16 cellular contexts compared by ENCODE assay signal in the genomic region with DNA sequence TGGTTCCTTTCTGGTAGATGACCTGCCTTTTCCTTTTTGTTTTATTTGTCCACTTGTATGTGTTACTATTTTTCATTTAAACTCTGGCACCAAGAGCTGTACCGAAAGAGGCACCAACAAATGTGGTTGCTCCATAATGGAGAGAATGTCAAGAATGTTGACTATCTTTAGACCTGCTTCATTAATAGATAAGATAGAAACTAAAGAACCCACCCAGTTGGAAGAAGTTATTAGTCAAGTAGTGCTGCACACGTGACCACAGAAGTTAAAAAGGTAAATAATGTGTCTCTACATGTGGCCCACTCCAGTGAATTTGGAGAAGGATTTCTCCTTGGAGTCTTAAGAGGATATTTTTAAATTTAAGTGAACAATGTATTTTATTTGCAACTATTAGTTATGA. TPM values are rescaled to one million over a fixed set of nuclear protein-coding genes. Genes with fewer than 3 reads are reported as not detected.
DNase-seq lines count a peak whose midpoint lies in the region; ATAC-seq, FAIRE-seq and TF ChIP-seq lines count a peak whose summit lies in the region.
"Had no signal": no experiment of that assay in that cellular context is flagged by ENCODE, and none has a peak within 500 bp of the region (broad histone marks: within the 10 kb centered on the region; RNA-seq: fewer than 3 reads in every experiment).

No MANE protein-coding gene starts in this region.

- peaks cover 14% of the 10 kb centered on the region for H3K36me3 Mint-ChIP-seq in stimulated activated memory B cell treated with anti-CD40 and anti-IgM and Interleukin-4, amounts not matched to agents 10 μg/mL and 1 μg/mL and 100 μg/mL, for 72 hours

- TF ChIP-seq CTCF in SK-N-SH (IDR thresholded peaks at IDR 0.05) (no peak), fibroblast of pulmonary artery (IDR thresholded peaks at IDR 0.05; ENCODE audit: low read length, missing control alignments) (no peak), parathyroid adenoma (IDR thresholded peaks at IDR 0.05) (no peak)

- WGBS in SK-N-SH (ENCODE audit: low lambda C conversion rate): 90% methylated on average over 2 of the region's 2 CpGs

- H3K27ac ChIP-seq in SK-N-SH (ENCODE audit: low read depth in 2 of 2, low read length in 1 of 2) (no peak overlapping the region), SK-N-MC (peak overlapping the region; percentile 59), parathyroid adenoma (no peak overlapping the region)
- H3K27ac ChIP-seq: GM23248, neural progenitor cell had no signal

- H3K27me3 ChIP-seq in SK-N-SH (ENCODE audit: insufficient read depth) (no peaks in the 10 kb centered on the region), parathyroid adenoma (ENCODE audit: control insufficient read depth, insufficient read depth, low read length) (no peaks in the 10 kb centered on the region)
- H3K27me3 ChIP-seq: neural progenitor cell had no signal

- H3K9ac ChIP-seq in SK-N-SH (no peak overlapping the region), SK-N-MC (ENCODE audit: insufficient read length) (peak overlapping the region; percentile 51), parathyroid adenoma (no peak overlapping the region)
- H3K9ac ChIP-seq: GM23248, neural progenitor cell had no signal

- H3K4me3 Mint-ChIP-seq in stimulated activated memory B cell treated with anti-CD40 and anti-IgM and Interleukin-4, amounts not matched to agents 10 μg/mL and 1 μg/mL and 100 μg/mL, for 72 hours: no peak overlapping the region
- H3K4me3 Mint-ChIP-seq: neural progenitor cell had no signal

- no peaks in the 10 kb centered on the region for H3K27me3 Mint-ChIP-seq in stimulated activated memory B cell treated with anti-CD40 and anti-IgM and Interleukin-4, amounts not matched to agents 10 μg/mL and 1 μg/mL and 100 μg/mL, for 72 hours

- no peak for DNase-seq in SK-N-SH
- DNase-seq in SK-N-MC (ENCODE audit: low read depth, low spot score): no peak
- DNase-seq in fibroblast of pulmonary artery (ENCODE audit: low read depth): peak; percentile 67
- DNase-seq in GM12892 (ENCODE audit: insufficient read length): no peak
- DNase-seq: activated effector memory CD4-positive, alpha-beta T cell treated with Interleukin-2 at 50 U/mL for 16 hours; GM23248; hypothalamus; KBM-7; NCI-H1436 treated with DMSO at 0.1 percent for 48 hours had no signal

- H3K79me2 ChIP-seq in SK-N-SH (ENCODE audit: insufficient read depth) (peaks cover 71% of the 10 kb centered on the region), parathyroid adenoma (peaks cover 46% of the 10 kb centered on the region)

- CTCF ChIA-PET in SK-N-SH (lab: Yijun Ruan, JAX): interaction anchor here (1.0 to 2.1 kb wide), 4 partner anchors 16 to 243 kb away, joined by 3 to 10 read pairs (median 6); no protein-coding TSS in a partner anchor

- H3K36me3 ChIP-seq in SK-N-SH (replicated peaks in 1 of 2; ENCODE audit: control insufficient read depth in 1 of 2, insufficient read depth in 2 of 2, low read length in 1 of 2): peaks cover 31% of the 10 kb centered on the region in 2 experiments
- peaks cover 95% of the 10 kb centered on the region for H3K36me3 ChIP-seq in SK-N-MC (ENCODE audit: insufficient read depth, low read length)
- H3K36me3 ChIP-seq in parathyroid adenoma (ENCODE audit: control insufficient read depth, insufficient read depth, low read length): no peaks in the 10 kb centered on the region

- H4K20me1 ChIP-seq in SK-N-SH (ENCODE audit: insufficient read depth): peaks cover 36% of the 10 kb centered on the region

- H3K9me2 ChIP-seq in SK-N-SH: no peaks in the 10 kb centered on the region

- H2AFZ ChIP-seq in SK-N-SH (ENCODE audit: low read depth) (no peak overlapping the region), parathyroid adenoma (no peak overlapping the region)
- H2AFZ ChIP-seq: GM23248, neural progenitor cell had no signal

- H3K4me3 ChIP-seq in SK-N-SH (ENCODE audit: low read depth in 2 of 2, low read length in 1 of 2) (no peak overlapping the region), SK-N-MC (peak overlapping the region; percentile 16), fibroblast of pulmonary artery (replicated peaks; ENCODE audit: low read depth, low read length) (no peak overlapping the region), parathyroid adenoma (ENCODE audit: low read depth, low read length) (peak overlapping the region; percentile 3)
- H3K4me3 ChIP-seq: GM23248, neural progenitor cell had no signal

- peaks cover 15 to 45% of the 10 kb centered on the region in 2 experiments; a peak in 3 of 4 replicates for H3K4me1 ChIP-seq in SK-N-SH (ENCODE audit: control insufficient read depth in 1 of 2, insufficient read depth in 2 of 2, low read depth in 1 of 2, low read length in 1 of 2)
- peaks cover 17% of the 10 kb centered on the region for H3K4me1 ChIP-seq in parathyroid adenoma

- H3K9me3 Mint-ChIP-seq in stimulated activated memory B cell treated with anti-CD40 and anti-IgM and Interleukin-4, amounts not matched to agents 10 μg/mL and 1 μg/mL and 100 μg/mL, for 72 hours: no peaks in the 10 kb centered on the region
- H3K9me3 Mint-ChIP-seq: neural progenitor cell had no signal

- no peak for FAIRE-seq in GM12892 (lab: Jason Lieb, UNC)
- FAIRE-seq: A204.1, RCC 7860 had no signal

- no peak for TF ChIP-seq EP300 in SK-N-SH (IDR thresholded peaks at IDR 0.05; ENCODE audit: borderline replicate concordance in 1 of 2, low read depth in 1 of 2, low read length in 1 of 2)

- POLR2A ChIA-PET in SK-N-SH (lab: Yijun Ruan, JAX): no interaction called here

- peaks cover 62% of the 10 kb centered on the region for H3K4me1 Mint-ChIP-seq in stimulated activated memory B cell treated with anti-CD40 and anti-IgM and Interleukin-4, amounts not matched to agents 10 μg/mL and 1 μg/mL and 100 μg/mL, for 72 hours

- ATAC-seq in SK-N-SH treated with all-trans-retinoic acid at 6 μM for 48 hours (no peak), HG03442 (IDR thresholded peaks at IDR 0.05; ENCODE audit: unreplicated experiment) (no peak)
- ATAC-seq in stimulated activated memory B cell treated with anti-CD40 and anti-IgM and Interleukin-4, amounts not matched to agents 10 μg/mL and 1 μg/mL and 100 μg/mL, for 72 hours: no peak

- H3K4me2 ChIP-seq in SK-N-SH: no peak overlapping the region
- H3K4me2 ChIP-seq in parathyroid adenoma (ENCODE audit: low read length): no peak overlapping the region
- H3K4me2 ChIP-seq: neural progenitor cell had no signal

- H3K27ac Mint-ChIP-seq in stimulated activated memory B cell treated with anti-CD40 and anti-IgM and Interleukin-4, amounts not matched to agents 10 μg/mL and 1 μg/mL and 100 μg/mL, for 72 hours: no peak overlapping the region
- H3K27ac Mint-ChIP-seq: neural progenitor cell had no signal

- H3K9me3 ChIP-seq in SK-N-SH (no peaks in the 10 kb centered on the region), SK-N-MC (ENCODE audit: low read depth, low read length) (no peaks in the 10 kb centered on the region), parathyroid adenoma (ENCODE audit: control insufficient read depth, low read length) (no peaks in the 10 kb centered on the region)

- no peak for TF ChIP-seq RAD21 in SK-N-SH (IDR thresholded peaks at IDR 0.05; ENCODE audit: low read length)

- no peak for TF ChIP-seq POLR2A in GM12892 (IDR thresholded peaks at IDR 0.05; ENCODE audit: low read depth, low read length)

- H3F3A ChIP-seq in SK-N-SH (replicated peaks; ENCODE audit: insufficient read depth): peaks cover 13% of the 10 kb centered on the region

TF ChIP-seq in SK-N-SH, 30 proteins besides CTCF, POLR2A, EP300 and RAD21 (continues in another document):
- TF ChIP-seq TCF12 (IDR thresholded peaks at IDR 0.05) (no peak), YY1 (IDR thresholded peaks at IDR 0.05; ENCODE audit: low read depth) (no peak), EZH2phosphoT487 (IDR thresholded peaks at IDR 0.05; ENCODE audit: borderline replicate concordance, low read depth) (no peak), GATA2 (CRISPR knock-in tag; IDR thresholded peaks at IDR 0.05) (no peak), MEF2A (IDR thresholded peaks at IDR 0.05; ENCODE audit: borderline replicate concordance, low read depth) (no peak), NFIC (IDR thresholded peaks at IDR 0.05; ENCODE audit: borderline replicate concordance) (no peak)
- TF ChIP-seq, protein P1, sequence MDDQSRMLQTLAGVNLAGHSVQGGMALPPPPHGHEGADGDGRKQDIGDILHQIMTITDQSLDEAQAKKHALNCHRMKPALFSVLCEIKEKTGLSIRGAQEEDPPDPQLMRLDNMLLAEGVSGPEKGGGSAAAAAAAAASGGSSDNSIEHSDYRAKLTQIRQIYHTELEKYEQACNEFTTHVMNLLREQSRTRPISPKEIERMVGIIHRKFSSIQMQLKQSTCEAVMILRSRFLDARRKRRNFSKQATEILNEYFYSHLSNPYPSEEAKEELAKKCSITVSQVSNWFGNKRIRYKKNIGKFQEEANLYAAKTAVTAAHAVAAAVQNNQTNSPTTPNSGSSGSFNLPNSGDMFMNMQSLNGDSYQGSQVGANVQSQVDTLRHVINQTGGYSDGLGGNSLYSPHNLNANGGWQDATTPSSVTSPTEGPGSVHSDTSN (IDR thresholded peaks at IDR 0.05): no peak
- TF ChIP-seq, protein P2, sequence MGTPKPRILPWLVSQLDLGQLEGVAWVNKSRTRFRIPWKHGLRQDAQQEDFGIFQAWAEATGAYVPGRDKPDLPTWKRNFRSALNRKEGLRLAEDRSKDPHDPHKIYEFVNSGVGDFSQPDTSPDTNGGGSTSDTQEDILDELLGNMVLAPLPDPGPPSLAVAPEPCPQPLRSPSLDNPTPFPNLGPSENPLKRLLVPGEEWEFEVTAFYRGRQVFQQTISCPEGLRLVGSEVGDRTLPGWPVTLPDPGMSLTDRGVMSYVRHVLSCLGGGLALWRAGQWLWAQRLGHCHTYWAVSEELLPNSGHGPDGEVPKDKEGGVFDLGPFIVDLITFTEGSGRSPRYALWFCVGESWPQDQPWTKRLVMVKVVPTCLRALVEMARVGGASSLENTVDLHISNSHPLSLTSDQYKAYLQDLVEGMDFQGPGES (IDR thresholded peaks at IDR 0.05; ENCODE audit: low read depth, low read length): no peak
- TF ChIP-seq, protein P3, sequence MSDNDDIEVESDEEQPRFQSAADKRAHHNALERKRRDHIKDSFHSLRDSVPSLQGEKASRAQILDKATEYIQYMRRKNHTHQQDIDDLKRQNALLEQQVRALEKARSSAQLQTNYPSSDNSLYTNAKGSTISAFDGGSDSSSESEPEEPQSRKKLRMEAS (IDR thresholded peaks at IDR 0.05; ENCODE audit: low read depth): no peak

RNA-seq across cellular contexts. Expression of a gene that starts 9.3 kb away (rescaled TPM):
- polyA plus RNA-seq in SK-N-SH (2012; rRNA removed): 233 and 235 TPM in 2 replicates
- 188 and 230 TPM in 2 replicates for polyA plus RNA-seq in SK-N-SH (2012; cell fraction: cytosol; rRNA removed)
- 183 and 211 TPM in 2 replicates for polyA plus RNA-seq in SK-N-SH (2012; cell fraction: nucleus; rRNA removed)
- 229 TPM for polyA plus RNA-seq in GM12892 (2012; ENCODE audit: missing spikeins)

Comparison
In these comparisons a context has a peak if more than half of its experiments do, and no peak if none do; other contexts are left out.
1. H3K4me3 ChIP-seq: peak in SK-N-MC (single experiment) and parathyroid adenoma (single experiment); none in SK-N-SH (0 of 2) and fibroblast of pulmonary artery (single experiment).